ENCODE assay signal across 8 cellular contexts in genomic region chr17:79778504-79779087, GRCh38. TPM values are rescaled to one million over a fixed set of nuclear protein-coding genes. Genes with fewer than 3 reads are reported as not detected.
DNase-seq lines count a peak whose midpoint lies in the region; ATAC-seq and TF ChIP-seq lines count a peak whose summit lies in the region.

No MANE protein-coding gene starts in this region.

- H3K27ac ChIP-seq in mesenchymal stem cell (ENCODE audit: low read length, poor library complexity, severe bottlenecking), result no peak overlapping the region

- H3K36me3 ChIP-seq in mesenchymal stem cell (ENCODE audit: control insufficient read depth in 1 of 2, insufficient read depth in 2 of 2, low read depth in 1 of 2, low read length in 2 of 2), result peaks cover 0 to 12% of the 10 kb centered on the region in 2 experiments

- H2BK5ac ChIP-seq in mesenchymal stem cell (ENCODE audit: low read depth, low read length, poor library complexity, severe bottlenecking), result no peak overlapping the region

- peak overlapping the region; percentile 77 for H3K4me3 Mint-ChIP-seq in activated CD8-positive, alpha-beta memory T cell treated with anti-CD3 and anti-CD28 coated beads, Interleukin-2, amount 10 ng/mL, durations not matched to agents 7 days and 5 days

- peaks cover 13% of the 10 kb centered on the region for H3K4me1 ChIP-seq in mesenchymal stem cell (ENCODE audit: control insufficient read depth, insufficient read depth, low read depth, low read length)

- peak overlapping the region in 1 of 2 experiments; percentile 50 for H3K18ac ChIP-seq in mesenchymal stem cell (ENCODE audit: low read depth in 1 of 2, low read length in 2 of 2)

- WGBS in mesenchymal stem cell, result 1% methylated on average over 26 of the region's 49 CpGs

- no peak overlapping the region for H2BK120ac ChIP-seq in mesenchymal stem cell (ENCODE audit: low read depth, low read length)

- peak overlapping the region; percentile 92 for H2AFZ ChIP-seq in mesenchymal stem cell (ENCODE audit: low read depth, low read length)

- no peak overlapping the region for H2BK15ac ChIP-seq in mesenchymal stem cell (ENCODE audit: low read depth, poor library complexity, severe bottlenecking)

- no peak overlapping the region for H4K8ac ChIP-seq in mesenchymal stem cell (ENCODE audit: low read length)

- no peak overlapping the region for H2AK5ac ChIP-seq in mesenchymal stem cell (ENCODE audit: low read length, severe bottlenecking)

- peaks cover 64% of the 10 kb centered on the region for H3K27me3 Mint-ChIP-seq in activated CD8-positive, alpha-beta memory T cell treated with anti-CD3 and anti-CD28 coated beads, Interleukin-2, amount 10 ng/mL, durations not matched to agents 7 days and 5 days

- H3K36me3 Mint-ChIP-seq in activated CD8-positive, alpha-beta memory T cell treated with anti-CD3 and anti-CD28 coated beads, Interleukin-2, amount 10 ng/mL, durations not matched to agents 7 days and 5 days, result no peaks in the 10 kb centered on the region

- no peaks in the 10 kb centered on the region for H3K9me3 ChIP-seq in mesenchymal stem cell (ENCODE audit: control insufficient read depth, low read length)

- peak overlapping the region; percentile 47 for H3K27ac Mint-ChIP-seq in activated CD8-positive, alpha-beta memory T cell treated with anti-CD3 and anti-CD28 coated beads, Interleukin-2, amount 10 ng/mL, durations not matched to agents 7 days and 5 days

- in situ Hi-C loops in astrocyte of the spinal cord (cut with HindIII; ENCODE audit: low sequenced_read_pairs), result loop anchor here (25.0 kb wide), 1 partner anchor 209 kb away; no protein-coding TSS in a partner anchor

- no peak overlapping the region for H2BK12ac ChIP-seq in mesenchymal stem cell (ENCODE audit: low read length in 2 of 2)

- no peak overlapping the region for H4K91ac ChIP-seq in mesenchymal stem cell (ENCODE audit: low read length)

- H3K9me3 Mint-ChIP-seq in activated CD8-positive, alpha-beta memory T cell treated with anti-CD3 and anti-CD28 coated beads, Interleukin-2, amount 10 ng/mL, durations not matched to agents 7 days and 5 days (ENCODE audit: low read depth), result no peaks in the 10 kb centered on the region

- peak overlapping the region; percentile 50 for H3K4me3 ChIP-seq in astrocyte of the spinal cord (ENCODE audit: low read depth, low read length)
- peak overlapping the region in 1 of 2 experiments; percentile 78 for H3K4me3 ChIP-seq in mesenchymal stem cell (ENCODE audit: insufficient read depth in 1 of 2, low read depth in 1 of 2, low read length in 2 of 2)

- peaks cover 12% of the 10 kb centered on the region for H3K4me1 Mint-ChIP-seq in activated CD8-positive, alpha-beta memory T cell treated with anti-CD3 and anti-CD28 coated beads, Interleukin-2, amount 10 ng/mL, durations not matched to agents 7 days and 5 days

- ATAC-seq in activated CD8-positive, alpha-beta memory T cell treated with anti-CD3 and anti-CD28 coated beads, Interleukin-2, amount 10 ng/mL, durations not matched to agents 7 days and 5 days, result peak; percentile 20
- no peak for ATAC-seq in HG03097 (IDR thresholded peaks at IDR 0.05; ENCODE audit: low FRiP score, unreplicated experiment)
- no peak for ATAC-seq in GM21526 (IDR thresholded peaks at IDR 0.05; ENCODE audit: low FRiP score, unreplicated experiment)

- CTCF ChIA-PET in activated CD8-positive, alpha-beta memory T cell treated with anti-CD3 and anti-CD28 coated beads, Interleukin-2, amount 10 ng/mL, durations not matched to agents 7 days and 5 days (lab: Charles Lee), result interaction anchor here (1.0 to 5.8 kb wide), 5 partner anchors 25 to 192 kb away, joined by 3 to 28 read pairs (median 6); partner anchors contain the start of gene CBX4

- DNase-seq in activated CD8-positive, alpha-beta memory T cell treated with anti-CD3 and anti-CD28 coated beads, Interleukin-2, amount 10 ng/mL, durations not matched to agents 7 days and 5 days, result no peak
- no peak for DNase-seq in activated CD8-positive, alpha-beta memory T cell treated with anti-CD3 and anti-CD28 coated beads, Interleukin-2, amount 50 U/mL, for 48 hours
- DNase-seq in NCI-H1105 (lab: John Stamatoyannopoulos, UW) (peak; percentile 56), astrocyte of the spinal cord (ENCODE audit: low read depth, low spot score) (no peak), mesenchymal stem cell (peak; percentile 17)
- no peak for DNase-seq in NK-92 treated with Interleukin-12 subunit alpha and Interleukin-12 subunit beta, amount 100 ng/mL, for 24 hours (lab: John Stamatoyannopoulos, UW)

- H3K27me3 ChIP-seq in mesenchymal stem cell (ENCODE audit: control insufficient read depth in 1 of 2, insufficient read depth in 1 of 2, low read length in 2 of 2), result peaks cover 32 to 85% of the 10 kb centered on the region in 2 experiments

- no peak overlapping the region for H3K4ac ChIP-seq in mesenchymal stem cell (ENCODE audit: low read depth in 1 of 2, low read length in 2 of 2)

- H3K79me1 ChIP-seq in mesenchymal stem cell (replicated peaks; ENCODE audit: low read length, poor library complexity, severe bottlenecking), result no peaks in the 10 kb centered on the region

- H3K14ac ChIP-seq in mesenchymal stem cell (ENCODE audit: low read length in 2 of 2), result no peak overlapping the region

- H3K23ac ChIP-seq in mesenchymal stem cell (ENCODE audit: low read length in 2 of 2), result no peak overlapping the region

- no peak for TF ChIP-seq CTCF in astrocyte of the spinal cord (IDR thresholded peaks at IDR 0.05; ENCODE audit: low read depth, low read length)

- H3K9ac ChIP-seq in mesenchymal stem cell (ENCODE audit: low read length), result no peak overlapping the region

- H3K4me2 ChIP-seq in mesenchymal stem cell (ENCODE audit: low read length, poor library complexity, severe bottlenecking), result peak overlapping the region; percentile 81

RNA-seq across cellular contexts. Expression of gene CBX2, which starts 0.6 kb away (rescaled TPM):
- total RNA-seq in activated CD8-positive, alpha-beta memory T cell treated with anti-CD3 and anti-CD28 coated beads, Interleukin-2, amount 10 ng/mL, durations not matched to agents 7 days and 5 days, result 1 to 10 TPM; 5.3 to 6.8 TPM
- polyA plus RNA-seq in mesenchymal stem cell (2013, experiment 1 of 2), result 2.2 TPM
- polyA plus RNA-seq in mesenchymal stem cell (2013, experiment 2 of 2), result 1.9 TPM

RNA-seq across cellular contexts. Expression of gene CBX8, which starts 18.3 kb away (rescaled TPM):
- total RNA-seq in activated CD8-positive, alpha-beta memory T cell treated with anti-CD3 and anti-CD28 coated beads, Interleukin-2, amount 10 ng/mL, durations not matched to agents 7 days and 5 days, result 1 to 10 TPM; 6.8 to 8.6 TPM
- polyA plus RNA-seq in mesenchymal stem cell (2013, experiment 1 of 2), result 2.9 TPM
- polyA plus RNA-seq in mesenchymal stem cell (2013, experiment 2 of 2), result 2.8 TPM

RNA-seq across cellular contexts. Expression of gene ENPP7, which starts 47.9 kb away (rescaled TPM):
- under 1 TPM; 0.23 TPM for total RNA-seq in activated CD8-positive, alpha-beta memory T cell treated with anti-CD3 and anti-CD28 coated beads, Interleukin-2, amount 10 ng/mL, durations not matched to agents 7 days and 5 days
- not detected for polyA plus RNA-seq in mesenchymal stem cell (2013, experiment 1 of 2)
- polyA plus RNA-seq in mesenchymal stem cell (2013, experiment 2 of 2), result not detected

Comparison
In these comparisons a context has a peak if more than half of its experiments do, and no peak if none do; other contexts are left out.
1. DNase-seq: peak in NCI-H1105 (single experiment) and mesenchymal stem cell (single experiment); none in activated CD8-positive, alpha-beta memory T cell treated with anti-CD3 and anti-CD28 coated beads, Interleukin-2, amount 10 ng/mL, durations not matched to agents 7 days and 5 days (single experiment), activated CD8-positive, alpha-beta memory T cell treated with anti-CD3 and anti-CD28 coated beads, Interleukin-2, amount 50 U/mL, for 48 hours (single experiment), astrocyte of the spinal cord (single experiment) and NK-92 treated with Interleukin-12 subunit alpha and Interleukin-12 subunit beta, amount 100 ng/mL, for 24 hours (single experiment).